Comparison of ENCODE assay signal across 12 cellular contexts in genomic region chr3:113148307-113148703, GRCh38.
DNase-seq lines count a peak whose midpoint lies in the region; ATAC-seq and TF ChIP-seq lines count a peak whose summit lies in the region.
"Had no signal": no experiment of that assay in that cellular context is flagged by ENCODE, and none has a peak within 500 bp of the region (broad histone marks: within the 10 kb centered on the region; RNA-seq: fewer than 3 reads in every experiment).

No MANE protein-coding gene starts in this region.

- H3K4me1 ChIP-seq in foreskin keratinocyte = peaks cover 6% of the 10 kb centered on the region

- DNase-seq in DMS53 (lab: John Stamatoyannopoulos, UW) (peak; percentile 62), NCI-H510A treated with DMSO at 0.1 percent for 48 hours (lab: John Stamatoyannopoulos, UW) (peak; percentile 66), foreskin keratinocyte (peak in 1 of 2 donors; percentile 54), sciatic nerve (ENCODE audit: low spot score) (no peak)
- DNase-seq in activated CD4-positive, alpha-beta T cell treated with anti-CD3 and anti-CD28 coated beads, Interleukin-2, amount 50 U/mL, for 48 hours = no peak
- DNase-seq: activated gamma-delta T cell treated with Interleukin-2 at 50 U/mL for 16 hours; CD4-positive, alpha-beta T cell; occipital lobe had no signal

- H3K27ac ChIP-seq in foreskin keratinocyte = no peak overlapping the region

- intact Hi-C loops in sciatic nerve (cut with DNase I) = no loop called here

- no peaks in the 10 kb centered on the region for H3K27me3 ChIP-seq in foreskin keratinocyte

- no peak for TF ChIP-seq CTCF in foreskin keratinocyte (conservative IDR thresholded peaks at IDR 0.05)

- peak; percentile 87 for ATAC-seq in foreskin keratinocyte
- peak; percentile 4 for ATAC-seq in sciatic nerve
- no peak for ATAC-seq in GM21717 (IDR thresholded peaks at IDR 0.05; ENCODE audit: unreplicated experiment)
- ATAC-seq in GM19455 (IDR thresholded peaks at IDR 0.05; ENCODE audit: unreplicated experiment) = no peak
- ATAC-seq in HG03378 (IDR thresholded peaks at IDR 0.05; ENCODE audit: unreplicated experiment) = no peak
- ATAC-seq: activated CD4-positive, CD25-positive, alpha-beta regulatory T cell treated with anti-CD3 and anti-CD28 coated beads, Interleukin-2, amount 50 U/mL, for 24 hours had no signal

Comparison
In these comparisons a context has a peak if more than half of its experiments do, and no peak if none do; other contexts are left out.
1. DNase-seq: peak in DMS53 (single experiment) and NCI-H510A treated with DMSO at 0.1 percent for 48 hours (single experiment); none in sciatic nerve (single experiment) and activated CD4-positive, alpha-beta T cell treated with anti-CD3 and anti-CD28 coated beads, Interleukin-2, amount 50 U/mL, for 48 hours (0 of 2).
2. ATAC-seq: peak in foreskin keratinocyte (single experiment) and sciatic nerve (single experiment); none in GM21717 (single experiment), GM19455 (single experiment) and HG03378 (single experiment).